Comparison of ENCODE assay signal across 11 cellular contexts in the genomic region with DNA sequence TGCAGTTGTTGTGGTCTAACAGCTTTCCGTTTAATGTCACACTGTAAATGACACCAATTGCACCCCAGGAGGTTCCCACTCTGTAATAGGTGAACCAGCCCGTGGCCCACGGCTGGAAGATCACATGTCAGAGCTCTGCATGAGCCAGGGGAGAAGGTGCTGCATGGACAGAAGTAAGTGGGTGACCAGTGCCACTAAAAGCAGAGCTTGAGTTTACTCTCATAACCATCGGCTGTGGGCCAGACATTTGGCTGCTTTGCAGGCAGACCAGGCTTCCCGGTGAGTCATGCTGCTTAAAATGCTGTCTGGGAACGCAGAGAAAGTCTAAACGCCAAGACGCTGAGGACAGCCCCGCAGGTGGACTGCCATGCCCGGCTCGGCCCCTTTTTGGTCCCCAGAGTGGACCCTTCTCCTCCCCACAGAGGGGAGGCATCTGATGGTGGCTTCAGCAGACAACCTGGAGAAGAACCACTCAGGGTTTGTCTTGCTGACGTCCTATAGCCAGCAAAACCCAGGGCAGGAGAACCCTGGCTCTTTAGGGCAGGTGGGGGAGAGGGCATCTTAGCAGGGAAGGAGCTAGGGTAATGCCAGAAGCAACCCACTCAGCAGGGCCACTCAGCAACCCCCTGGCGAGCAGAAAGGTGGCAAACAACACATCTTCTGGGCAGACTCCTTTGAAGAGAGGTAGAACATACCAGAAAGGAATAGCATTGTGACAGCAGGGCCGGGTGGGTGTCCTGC. TPM values are rescaled to one million over a fixed set of nuclear protein-coding genes. Genes with fewer than 3 reads are reported as not detected.
DNase-seq lines count a peak whose midpoint lies in the region; ATAC-seq lines count a peak whose summit lies in the region.
"Had no signal": no experiment of that assay in that cellular context is flagged by ENCODE, and none has a peak within 500 bp of the region (broad histone marks: within the 10 kb centered on the region; RNA-seq: fewer than 3 reads in every experiment).

No MANE protein-coding gene starts in this region.

- H3K4me3 ChIP-seq in aorta (ENCODE audit: low read length in 2 of 2): no peak overlapping the region

- peaks cover 0 to 2% of the 10 kb centered on the region in 2 donors for H3K4me1 ChIP-seq in aorta (ENCODE audit: control insufficient read depth in 1 of 2, insufficient read depth in 2 of 2, low read length in 2 of 2)

- ATAC-seq in esophagus mucosa (peak; percentile 38), aorta (ENCODE audit: low FRiP score) (peak; percentile 84), left lobe of liver (no peak), HG02798 (IDR thresholded peaks at IDR 0.05; ENCODE audit: poor library complexity, unreplicated experiment) (no peak)
- ATAC-seq: naive thymus-derived CD8-positive, alpha-beta T cell had no signal

- no peak overlapping the region for H3K4me3 Mint-ChIP-seq in activated T-cell treated with anti-CD3 and anti-CD28 coated beads, Interleukin-2, amount 50 U/mL, for 24 hours
- H3K4me3 Mint-ChIP-seq: activated CD4-positive, alpha-beta T cell treated with anti-CD3 and anti-CD28 coated beads, Interleukin-2, amount 10 ng/mL, durations not matched to agents 24 days and 14 days; naive thymus-derived CD8-positive, alpha-beta T cell had no signal

- no peaks in the 10 kb centered on the region for H3K27me3 Mint-ChIP-seq in activated T-cell treated with anti-CD3 and anti-CD28 coated beads, Interleukin-2, amount 50 U/mL, for 24 hours
- H3K27me3 Mint-ChIP-seq: activated CD4-positive, alpha-beta T cell treated with anti-CD3 and anti-CD28 coated beads, Interleukin-2, amount 10 ng/mL, durations not matched to agents 24 days and 14 days; naive thymus-derived CD8-positive, alpha-beta T cell had no signal

- intact Hi-C loops in aorta (cut with DNase I): loop anchor here in 1 of 2 donors (10.0 kb wide), 1 partner anchor 56 kb away; no protein-coding TSS in a partner anchor

- H3K4me1 Mint-ChIP-seq in activated T-cell treated with anti-CD3 and anti-CD28 coated beads, Interleukin-2, amount 50 U/mL, for 24 hours (ENCODE audit: low read depth): peaks cover 26% of the 10 kb centered on the region

- no peaks in the 10 kb centered on the region for H3K36me3 ChIP-seq in aorta (ENCODE audit: control insufficient read depth in 1 of 2, insufficient read depth in 2 of 2, low read length in 1 of 2)

- peaks cover 65% of the 10 kb centered on the region for H3K36me3 Mint-ChIP-seq in activated T-cell treated with anti-CD3 and anti-CD28 coated beads, Interleukin-2, amount 50 U/mL, for 24 hours (ENCODE audit: low read depth)

- peak overlapping the region; percentile 46 to 97 for H3K27ac ChIP-seq in aorta (ENCODE audit: low read depth in 1 of 2, low read length in 2 of 2)

- 5 to 7% methylated on average over 14 of the region's 14 CpGs for WGBS in aorta, 2 donors

- H3K9me3 ChIP-seq in aorta (ENCODE audit: control insufficient read depth, low read length): no peaks in the 10 kb centered on the region

- peak overlapping the region; percentile 57 for H3K27ac Mint-ChIP-seq in activated T-cell treated with anti-CD3 and anti-CD28 coated beads, Interleukin-2, amount 50 U/mL, for 24 hours
- H3K27ac Mint-ChIP-seq: activated CD4-positive, alpha-beta T cell treated with anti-CD3 and anti-CD28 coated beads, Interleukin-2, amount 10 ng/mL, durations not matched to agents 24 days and 14 days had no signal

- H3K9me3 Mint-ChIP-seq in activated T-cell treated with anti-CD3 and anti-CD28 coated beads, Interleukin-2, amount 50 U/mL, for 24 hours: no peaks in the 10 kb centered on the region
- H3K9me3 Mint-ChIP-seq: activated CD4-positive, alpha-beta T cell treated with anti-CD3 and anti-CD28 coated beads, Interleukin-2, amount 10 ng/mL, durations not matched to agents 24 days and 14 days; naive thymus-derived CD8-positive, alpha-beta T cell had no signal

- DNase-seq in activated T-cell treated with anti-CD3 and anti-CD28 coated beads, Interleukin-2, amount 50 U/mL, for 24 hours: no peak
- no peak for DNase-seq in activated T-cell treated with anti-CD3 and anti-CD28 coated beads, Interleukin-2, amount 50 U/mL, for 48 hours
- DNase-seq in mucosa of gallbladder (ENCODE audit: low spot score) (peak; percentile 40), aorta (peak; percentile 91 to 92), left lobe of liver (ENCODE audit: low spot score) (no peak), NCI-H1417 treated with DMSO at 0.1 percent for 48 hours (lab: John Stamatoyannopoulos, UW) (no peak)
- DNase-seq: activated CD4-positive, alpha-beta T cell treated with anti-CD3 and anti-CD28 coated beads, Interleukin-2, amount 10 ng/mL, durations not matched to agents 24 days and 14 days; naive thymus-derived CD8-positive, alpha-beta T cell; NCI-H2227 treated with DMSO at 0.1 percent for 48 hours had no signal

- no peaks in the 10 kb centered on the region for H3K27me3 ChIP-seq in aorta (ENCODE audit: control insufficient read depth in 1 of 2, insufficient read depth in 2 of 2, low read length in 1 of 2)

RNA-seq across cellular contexts. Expression of a gene that starts 7.3 kb away (rescaled TPM):
- total RNA-seq in esophagus mucosa (26.3 TPM), mucosa of gallbladder (68.1 TPM), aorta (10 to 100 TPM; 31.7 to 37.1 TPM), left lobe of liver (50.9 TPM)
- polyA plus RNA-seq in aorta: 10 to 100 TPM; 19.7 to 34.6 TPM

RNA-seq across cellular contexts. Expression of a gene that starts 15.6 kb away (rescaled TPM):
- total RNA-seq in esophagus mucosa (26.5 TPM), mucosa of gallbladder (100 TPM), aorta (10 to 100 TPM; 80.2 to 95.9 TPM), left lobe of liver (70.8 TPM)
- polyA plus RNA-seq in aorta: 10 to 100 TPM; 28.9 to 60.0 TPM

Comparison
In these comparisons a context has a peak if more than half of its experiments do, and no peak if none do; other contexts are left out.
1. DNase-seq: peak in mucosa of gallbladder (single experiment) and aorta (2 of 2); none in activated T-cell treated with anti-CD3 and anti-CD28 coated beads, Interleukin-2, amount 50 U/mL, for 24 hours (single experiment), activated T-cell treated with anti-CD3 and anti-CD28 coated beads, Interleukin-2, amount 50 U/mL, for 48 hours (0 of 2), left lobe of liver (single experiment) and NCI-H1417 treated with DMSO at 0.1 percent for 48 hours (single experiment).
2. ATAC-seq: peak in esophagus mucosa (single experiment) and aorta (single experiment); none in left lobe of liver (single experiment) and HG02798 (single experiment).